ENCODE assay signal across 22 cellular contexts in the genomic region with DNA sequence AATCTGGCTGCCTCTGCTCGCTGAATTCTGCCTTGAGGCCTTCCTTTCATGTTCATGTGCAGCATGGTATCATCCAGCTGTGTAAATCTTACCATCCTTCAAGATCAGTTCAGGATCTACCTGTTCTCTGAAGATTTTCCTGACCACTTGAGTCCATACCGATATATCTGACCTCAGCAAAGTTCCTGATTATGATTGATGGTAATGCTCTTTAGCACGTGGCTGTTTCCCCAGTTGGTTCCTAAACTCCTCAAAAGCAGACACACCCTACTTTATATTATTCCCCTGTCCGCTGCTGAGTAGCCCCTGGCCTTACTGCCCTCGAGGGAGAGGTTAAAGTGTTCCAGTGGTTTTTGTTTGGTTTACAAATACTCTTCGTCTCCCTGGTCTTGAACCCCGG.
"Had no signal": no experiment of that assay in that cellular context is flagged by ENCODE, and none has a peak within 500 bp of the region (broad histone marks: within the 10 kb centered on the region; RNA-seq: fewer than 3 reads in every experiment).

No MANE protein-coding gene starts in this region.

- DNase-seq: colonic mucosa; dermis blood vessel endothelial cell; effector CD4-positive, alpha-beta T cell; endodermal cell; erythroblast; foreskin melanocyte; head of caudate nucleus; left colon; left ventricle myocardium superior; naive thymus-derived CD4-positive, alpha-beta T cell; ovary; right cardiac atrium; stimulated activated CD4-positive, alpha-beta T cell treated with anti-CD3 and anti-CD28 coated beads, Interleukin-4, amount 100 ng/mL, for 1 hour; stimulated activated CD8-positive, alpha-beta memory T cell treated with anti-CD3 and anti-CD28 coated beads, Interleukin-4, amount 100 ng/mL, for 48 hours; stimulated activated naive CD8-positive, alpha-beta T cell treated with anti-CD3 and anti-CD28 coated beads, Interleukin-15, amount 100 ng/mL, for 72 hours; testis had no signal

- ATAC-seq: left colon; left ventricle myocardium superior; naive thymus-derived CD4-positive, alpha-beta T cell; right cardiac atrium; stimulated activated effector memory CD8-positive, alpha-beta T cell treated with anti-CD3 and anti-CD28 coated beads, Interleukin-12 subunit alpha, Interleukin-12 subunit beta, amount 100 ng/mL, for 72 hours; stimulated activated naive CD8-positive, alpha-beta T cell treated with anti-CD3 and anti-CD28 coated beads, Interleukin-15, amount 100 ng/mL, for 72 hours had no signal

- H3K36me3 ChIP-seq: colonic mucosa, neutrophil, ovary, tibial nerve had no signal

- H3K27ac ChIP-seq: colonic mucosa, hepatocyte, neutrophil, ovary, testis, tibial nerve had no signal

- H3K27me3 ChIP-seq: colonic mucosa, hepatocyte, neutrophil, ovary, testis, tibial nerve had no signal

- H2AFZ ChIP-seq: hepatocyte had no signal

- H3K4me3 ChIP-seq: colonic mucosa, hepatocyte, lung, ovary, testis, tibial nerve had no signal

- H3K9me3 ChIP-seq: colonic mucosa, neutrophil, ovary, testis, tibial nerve had no signal

- H3K4me1 ChIP-seq: testis had no signal

- FAIRE-seq: endothelial cell of umbilical vein had no signal

- H3K4me2 ChIP-seq: hepatocyte had no signal
